1 cellular context compared by ENCODE assay signal in genomic region chr17:58200024-58200633, GRCh38.
TF ChIP-seq lines count a peak whose summit lies in the region.

No MANE protein-coding gene starts in this region.

TF ChIP-seq in K562, 482 proteins besides CTCF, POLR2A, EP300 and RAD21:
- TF ChIP-seq, protein P1, sequence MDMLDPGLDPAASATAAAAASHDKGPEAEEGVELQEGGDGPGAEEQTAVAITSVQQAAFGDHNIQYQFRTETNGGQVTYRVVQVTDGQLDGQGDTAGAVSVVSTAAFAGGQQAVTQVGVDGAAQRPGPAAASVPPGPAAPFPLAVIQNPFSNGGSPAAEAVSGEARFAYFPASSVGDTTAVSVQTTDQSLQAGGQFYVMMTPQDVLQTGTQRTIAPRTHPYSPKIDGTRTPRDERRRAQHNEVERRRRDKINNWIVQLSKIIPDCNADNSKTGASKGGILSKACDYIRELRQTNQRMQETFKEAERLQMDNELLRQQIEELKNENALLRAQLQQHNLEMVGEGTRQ (CRISPR knock-in tag; IDR thresholded peaks at IDR 0.05): 0 out of 2 replicates have a peak, but pooled peaks have one; percentile 23
- TF ChIP-seq MYC (IDR thresholded peaks at IDR 0.05; ENCODE audit: low read depth, low read length) (0 out of 2 replicates have a peak, but pooled peaks have one; percentile 33), MYC (CRISPR knock-in tag; IDR thresholded peaks at IDR 0.05; ENCODE audit: borderline replicate concordance, low read depth) (no peak), USF1 (CRISPR knock-in tag; IDR thresholded peaks at IDR 0.05) (peak; percentile 34; the same call in 1 of the 2 replicates), ZNF75A (CRISPR knock-in tag; IDR thresholded peaks at IDR 0.05) (no peak), SMAD2 (IDR thresholded peaks at IDR 0.05; ENCODE audit: low read depth, low read length) (no peak), SMC3 (conservative IDR thresholded peaks at IDR 0.05; ENCODE audit: insufficient read depth, low read depth, low read length) (peak; percentile 71), RAD51 (IDR thresholded peaks at IDR 0.05; ENCODE audit: borderline replicate concordance, low read depth) (0 out of 2 replicates have a peak, but pooled peaks have one; percentile 11), TEAD1 (CRISPR knock-in tag; IDR thresholded peaks at IDR 0.05) (peak in 1 of 2 experiments; percentile 20; a peak in 1 of 4 replicates), CBFB (CRISPR knock-in tag; IDR thresholded peaks at IDR 0.05) (0 out of 2 replicates have a peak, but pooled peaks have one; percentile 28)
- TF ChIP-seq, protein P2, sequence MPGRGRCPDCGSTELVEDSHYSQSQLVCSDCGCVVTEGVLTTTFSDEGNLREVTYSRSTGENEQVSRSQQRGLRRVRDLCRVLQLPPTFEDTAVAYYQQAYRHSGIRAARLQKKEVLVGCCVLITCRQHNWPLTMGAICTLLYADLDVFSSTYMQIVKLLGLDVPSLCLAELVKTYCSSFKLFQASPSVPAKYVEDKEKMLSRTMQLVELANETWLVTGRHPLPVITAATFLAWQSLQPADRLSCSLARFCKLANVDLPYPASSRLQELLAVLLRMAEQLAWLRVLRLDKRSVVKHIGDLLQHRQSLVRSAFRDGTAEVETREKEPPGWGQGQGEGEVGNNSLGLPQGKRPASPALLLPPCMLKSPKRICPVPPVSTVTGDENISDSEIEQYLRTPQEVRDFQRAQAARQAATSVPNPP (IDR thresholded peaks at IDR 0.05; ENCODE audit: borderline replicate concordance, insufficient read depth, insufficient read length): no peak
